ENCODE assay signal across 1 cellular context in the genomic region with DNA sequence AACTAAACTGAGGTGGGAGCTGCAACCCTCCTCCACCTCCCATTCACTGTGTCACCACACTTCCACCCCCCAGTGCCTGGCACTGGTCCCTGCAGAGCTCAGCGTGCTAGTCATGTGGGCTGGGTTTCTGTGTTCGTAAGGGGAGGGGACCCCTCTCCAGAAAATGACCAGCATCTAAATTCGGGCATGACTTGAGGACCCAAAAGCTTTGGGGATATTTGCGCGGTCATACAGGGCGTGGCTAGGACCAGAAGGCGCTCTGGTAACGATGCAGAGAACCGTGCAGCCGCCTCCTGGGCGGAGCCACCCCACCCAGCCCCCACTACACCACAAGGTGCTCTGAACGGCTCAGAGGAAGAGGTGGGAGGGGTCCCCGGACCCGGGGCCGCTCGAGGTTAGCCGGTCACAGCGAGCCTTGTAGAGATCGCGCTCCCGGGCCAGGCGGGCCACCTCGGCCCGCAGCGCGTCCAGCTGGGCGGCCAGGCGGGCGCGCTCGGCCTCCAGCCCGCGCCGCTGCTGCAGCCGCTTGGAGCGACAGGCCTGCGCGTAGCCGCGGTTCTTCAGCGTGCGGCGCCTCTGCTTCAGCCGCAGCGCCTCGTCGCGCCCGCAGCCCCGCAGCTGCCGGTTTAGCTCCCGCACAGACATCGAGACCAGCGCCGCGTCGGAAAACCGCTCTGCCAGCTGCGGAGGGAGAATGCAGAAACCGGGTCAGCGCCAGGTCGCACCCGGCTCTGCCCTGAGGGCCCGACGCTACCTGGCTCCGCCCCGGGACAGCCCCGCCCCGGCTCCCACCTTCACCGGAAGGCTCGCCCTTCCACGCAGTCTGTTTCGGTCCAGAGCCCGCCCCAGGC.
TF ChIP-seq lines count a peak whose summit lies in the region.

No MANE protein-coding gene starts in this region.

TF ChIP-seq in HepG2, 621 proteins besides CTCF, POLR2A, EP300 and RAD21 (continued from another document and continues in another):
- TF ChIP-seq, protein P1, sequence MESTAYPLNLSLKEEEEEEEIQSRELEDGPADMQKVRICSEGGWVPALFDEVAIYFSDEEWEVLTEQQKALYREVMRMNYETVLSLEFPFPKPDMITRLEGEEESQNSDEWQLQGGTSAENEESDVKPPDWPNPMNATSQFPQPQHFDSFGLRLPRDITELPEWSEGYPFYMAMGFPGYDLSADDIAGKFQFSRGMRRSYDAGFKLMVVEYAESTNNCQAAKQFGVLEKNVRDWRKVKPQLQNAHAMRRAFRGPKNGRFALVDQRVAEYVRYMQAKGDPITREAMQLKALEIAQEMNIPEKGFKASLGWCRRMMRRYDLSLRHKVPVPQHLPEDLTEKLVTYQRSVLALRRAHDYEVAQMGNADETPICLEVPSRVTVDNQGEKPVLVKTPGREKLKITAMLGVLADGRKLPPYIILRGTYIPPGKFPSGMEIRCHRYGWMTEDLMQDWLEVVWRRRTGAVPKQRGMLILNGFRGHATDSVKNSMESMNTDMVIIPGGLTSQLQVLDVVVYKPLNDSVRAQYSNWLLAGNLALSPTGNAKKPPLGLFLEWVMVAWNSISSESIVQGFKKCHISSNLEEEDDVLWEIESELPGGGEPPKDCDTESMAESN (CRISPR knock-in tag; conservative IDR thresholded peaks at IDR 0.05): peak; percentile 87
- 0 out of 2 replicates have a peak, but pooled peaks have one; percentile 47 for TF ChIP-seq KLF11 (CRISPR knock-in tag; IDR thresholded peaks at IDR 0.05)
- peak; percentile 47; the same call in 1 of the 2 replicates for TF ChIP-seq KAT7 (CRISPR knock-in tag; IDR thresholded peaks at IDR 0.05; ENCODE audit: borderline replicate concordance)
- TF ChIP-seq GATAD1 (CRISPR knock-in tag; IDR thresholded peaks at IDR 0.05): no peak
- TF ChIP-seq HNRNPK (IDR thresholded peaks at IDR 0.05; ENCODE audit: low read depth, low read length, poor library complexity, severe bottlenecking): peak; percentile 69
- TF ChIP-seq KDM4B (CRISPR knock-in tag; IDR thresholded peaks at IDR 0.05): no peak
- TF ChIP-seq, protein P2, sequence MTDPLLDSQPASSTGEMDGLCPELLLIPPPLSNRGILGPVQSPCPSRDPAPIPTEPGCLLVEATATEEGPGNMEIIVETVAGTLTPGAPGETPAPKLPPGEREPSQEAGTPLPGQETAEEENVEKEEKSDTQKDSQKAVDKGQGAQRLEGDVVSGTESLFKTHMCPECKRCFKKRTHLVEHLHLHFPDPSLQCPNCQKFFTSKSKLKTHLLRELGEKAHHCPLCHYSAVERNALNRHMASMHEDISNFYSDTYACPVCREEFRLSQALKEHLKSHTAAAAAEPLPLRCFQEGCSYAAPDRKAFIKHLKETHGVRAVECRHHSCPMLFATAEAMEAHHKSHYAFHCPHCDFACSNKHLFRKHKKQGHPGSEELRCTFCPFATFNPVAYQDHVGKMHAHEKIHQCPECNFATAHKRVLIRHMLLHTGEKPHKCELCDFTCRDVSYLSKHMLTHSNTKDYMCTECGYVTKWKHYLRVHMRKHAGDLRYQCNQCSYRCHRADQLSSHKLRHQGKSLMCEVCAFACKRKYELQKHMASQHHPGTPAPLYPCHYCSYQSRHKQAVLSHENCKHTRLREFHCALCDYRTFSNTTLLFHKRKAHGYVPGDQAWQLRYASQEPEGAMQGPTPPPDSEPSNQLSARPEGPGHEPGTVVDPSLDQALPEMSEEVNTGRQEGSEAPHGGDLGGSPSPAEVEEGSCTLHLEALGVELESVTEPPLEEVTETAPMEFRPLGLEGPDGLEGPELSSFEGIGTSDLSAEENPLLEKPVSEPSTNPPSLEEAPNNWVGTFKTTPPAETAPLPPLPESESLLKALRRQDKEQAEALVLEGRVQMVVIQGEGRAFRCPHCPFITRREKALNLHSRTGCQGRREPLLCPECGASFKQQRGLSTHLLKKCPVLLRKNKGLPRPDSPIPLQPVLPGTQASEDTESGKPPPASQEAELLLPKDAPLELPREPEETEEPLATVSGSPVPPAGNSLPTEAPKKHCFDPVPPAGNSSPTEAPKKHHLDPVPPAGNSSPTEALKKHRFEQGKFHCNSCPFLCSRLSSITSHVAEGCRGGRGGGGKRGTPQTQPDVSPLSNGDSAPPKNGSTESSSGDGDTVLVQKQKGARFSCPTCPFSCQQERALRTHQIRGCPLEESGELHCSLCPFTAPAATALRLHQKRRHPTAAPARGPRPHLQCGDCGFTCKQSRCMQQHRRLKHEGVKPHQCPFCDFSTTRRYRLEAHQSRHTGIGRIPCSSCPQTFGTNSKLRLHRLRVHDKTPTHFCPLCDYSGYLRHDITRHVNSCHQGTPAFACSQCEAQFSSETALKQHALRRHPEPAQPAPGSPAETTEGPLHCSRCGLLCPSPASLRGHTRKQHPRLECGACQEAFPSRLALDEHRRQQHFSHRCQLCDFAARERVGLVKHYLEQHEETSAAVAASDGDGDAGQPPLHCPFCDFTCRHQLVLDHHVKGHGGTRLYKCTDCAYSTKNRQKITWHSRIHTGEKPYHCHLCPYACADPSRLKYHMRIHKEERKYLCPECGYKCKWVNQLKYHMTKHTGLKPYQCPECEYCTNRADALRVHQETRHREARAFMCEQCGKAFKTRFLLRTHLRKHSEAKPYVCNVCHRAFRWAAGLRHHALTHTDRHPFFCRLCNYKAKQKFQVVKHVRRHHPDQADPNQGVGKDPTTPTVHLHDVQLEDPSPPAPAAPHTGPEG (CRISPR knock-in tag; IDR thresholded peaks at IDR 0.05): 0 out of 2 replicates have a peak, but pooled peaks have one; percentile 68
- TF ChIP-seq ZNF224 (CRISPR knock-in tag; IDR thresholded peaks at IDR 0.05): peak; percentile 80; the same call in 1 of the 2 replicates
- TF ChIP-seq, protein P3, sequence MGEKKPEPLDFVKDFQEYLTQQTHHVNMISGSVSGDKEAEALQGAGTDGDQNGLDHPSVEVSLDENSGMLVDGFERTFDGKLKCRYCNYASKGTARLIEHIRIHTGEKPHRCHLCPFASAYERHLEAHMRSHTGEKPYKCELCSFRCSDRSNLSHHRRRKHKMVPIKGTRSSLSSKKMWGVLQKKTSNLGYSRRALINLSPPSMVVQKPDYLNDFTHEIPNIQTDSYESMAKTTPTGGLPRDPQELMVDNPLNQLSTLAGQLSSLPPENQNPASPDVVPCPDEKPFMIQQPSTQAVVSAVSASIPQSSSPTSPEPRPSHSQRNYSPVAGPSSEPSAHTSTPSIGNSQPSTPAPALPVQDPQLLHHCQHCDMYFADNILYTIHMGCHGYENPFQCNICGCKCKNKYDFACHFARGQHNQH (CRISPR knock-in tag; IDR thresholded peaks at IDR 0.05): peak; percentile 55; the same call in 1 of the 2 replicates
- TF ChIP-seq, protein P4, sequence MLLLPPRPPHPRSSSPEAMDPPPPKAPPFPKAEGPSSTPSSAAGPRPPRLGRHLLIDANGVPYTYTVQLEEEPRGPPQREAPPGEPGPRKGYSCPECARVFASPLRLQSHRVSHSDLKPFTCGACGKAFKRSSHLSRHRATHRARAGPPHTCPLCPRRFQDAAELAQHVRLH (CRISPR knock-in tag; IDR thresholded peaks at IDR 0.05; ENCODE audit: borderline replicate concordance, low read depth): no peak; the same call in 1 of the 2 replicates
- TF ChIP-seq ZNF292 (CRISPR knock-in tag; IDR thresholded peaks at IDR 0.05; ENCODE audit: borderline replicate concordance, low read depth): peak; percentile 48; the same call in 1 of the 2 replicates
- TF ChIP-seq, protein P5, sequence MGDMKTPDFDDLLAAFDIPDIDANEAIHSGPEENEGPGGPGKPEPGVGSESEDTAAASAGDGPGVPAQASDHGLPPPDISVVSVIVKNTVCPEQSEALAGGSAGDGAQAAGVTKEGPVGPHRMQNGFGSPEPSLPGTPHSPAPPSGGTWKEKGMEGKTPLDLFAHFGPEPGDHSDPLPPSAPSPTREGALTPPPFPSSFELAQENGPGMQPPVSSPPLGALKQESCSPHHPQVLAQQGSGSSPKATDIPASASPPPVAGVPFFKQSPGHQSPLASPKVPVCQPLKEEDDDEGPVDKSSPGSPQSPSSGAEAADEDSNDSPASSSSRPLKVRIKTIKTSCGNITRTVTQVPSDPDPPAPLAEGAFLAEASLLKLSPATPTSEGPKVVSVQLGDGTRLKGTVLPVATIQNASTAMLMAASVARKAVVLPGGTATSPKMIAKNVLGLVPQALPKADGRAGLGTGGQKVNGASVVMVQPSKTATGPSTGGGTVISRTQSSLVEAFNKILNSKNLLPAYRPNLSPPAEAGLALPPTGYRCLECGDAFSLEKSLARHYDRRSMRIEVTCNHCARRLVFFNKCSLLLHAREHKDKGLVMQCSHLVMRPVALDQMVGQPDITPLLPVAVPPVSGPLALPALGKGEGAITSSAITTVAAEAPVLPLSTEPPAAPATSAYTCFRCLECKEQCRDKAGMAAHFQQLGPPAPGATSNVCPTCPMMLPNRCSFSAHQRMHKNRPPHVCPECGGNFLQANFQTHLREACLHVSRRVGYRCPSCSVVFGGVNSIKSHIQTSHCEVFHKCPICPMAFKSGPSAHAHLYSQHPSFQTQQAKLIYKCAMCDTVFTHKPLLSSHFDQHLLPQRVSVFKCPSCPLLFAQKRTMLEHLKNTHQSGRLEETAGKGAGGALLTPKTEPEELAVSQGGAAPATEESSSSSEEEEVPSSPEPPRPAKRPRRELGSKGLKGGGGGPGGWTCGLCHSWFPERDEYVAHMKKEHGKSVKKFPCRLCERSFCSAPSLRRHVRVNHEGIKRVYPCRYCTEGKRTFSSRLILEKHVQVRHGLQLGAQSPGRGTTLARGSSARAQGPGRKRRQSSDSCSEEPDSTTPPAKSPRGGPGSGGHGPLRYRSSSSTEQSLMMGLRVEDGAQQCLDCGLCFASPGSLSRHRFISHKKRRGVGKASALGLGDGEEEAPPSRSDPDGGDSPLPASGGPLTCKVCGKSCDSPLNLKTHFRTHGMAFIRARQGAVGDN (CRISPR knock-in tag; IDR thresholded peaks at IDR 0.05): peak; percentile 94
- 0 out of 2 replicates have a peak, but pooled peaks have one; percentile 18 for TF ChIP-seq ZNF572 (CRISPR knock-in tag; IDR thresholded peaks at IDR 0.05)
- TF ChIP-seq, protein P6, sequence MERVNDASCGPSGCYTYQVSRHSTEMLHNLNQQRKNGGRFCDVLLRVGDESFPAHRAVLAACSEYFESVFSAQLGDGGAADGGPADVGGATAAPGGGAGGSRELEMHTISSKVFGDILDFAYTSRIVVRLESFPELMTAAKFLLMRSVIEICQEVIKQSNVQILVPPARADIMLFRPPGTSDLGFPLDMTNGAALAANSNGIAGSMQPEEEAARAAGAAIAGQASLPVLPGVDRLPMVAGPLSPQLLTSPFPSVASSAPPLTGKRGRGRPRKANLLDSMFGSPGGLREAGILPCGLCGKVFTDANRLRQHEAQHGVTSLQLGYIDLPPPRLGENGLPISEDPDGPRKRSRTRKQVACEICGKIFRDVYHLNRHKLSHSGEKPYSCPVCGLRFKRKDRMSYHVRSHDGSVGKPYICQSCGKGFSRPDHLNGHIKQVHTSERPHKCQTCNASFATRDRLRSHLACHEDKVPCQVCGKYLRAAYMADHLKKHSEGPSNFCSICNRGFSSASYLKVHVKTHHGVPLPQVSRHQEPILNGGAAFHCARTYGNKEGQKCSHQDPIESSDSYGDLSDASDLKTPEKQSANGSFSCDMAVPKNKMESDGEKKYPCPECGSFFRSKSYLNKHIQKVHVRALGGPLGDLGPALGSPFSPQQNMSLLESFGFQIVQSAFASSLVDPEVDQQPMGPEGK (CRISPR knock-in tag; IDR thresholded peaks at IDR 0.05): peak; percentile 86
- no peak for TF ChIP-seq HMGA1 (CRISPR knock-in tag; conservative IDR thresholded peaks at IDR 0.05)
- TF ChIP-seq ZNF296 (CRISPR knock-in tag; conservative IDR thresholded peaks at IDR 0.05): no peak
- TF ChIP-seq PHF8 (CRISPR knock-in tag; IDR thresholded peaks at IDR 0.05): peak; percentile 93
- TF ChIP-seq SRSF1 (optimal IDR thresholded peaks at IDR 0.05; ENCODE audit: low read depth, low read length): peak; percentile 32
- TF ChIP-seq, protein P7, sequence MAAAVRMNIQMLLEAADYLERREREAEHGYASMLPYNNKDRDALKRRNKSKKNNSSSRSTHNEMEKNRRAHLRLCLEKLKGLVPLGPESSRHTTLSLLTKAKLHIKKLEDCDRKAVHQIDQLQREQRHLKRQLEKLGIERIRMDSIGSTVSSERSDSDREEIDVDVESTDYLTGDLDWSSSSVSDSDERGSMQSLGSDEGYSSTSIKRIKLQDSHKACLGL (CRISPR knock-in tag; IDR thresholded peaks at IDR 0.05): peak; percentile 45; the same call in 1 of the 2 replicates
- TF ChIP-seq ZBTB7B (CRISPR knock-in tag; IDR thresholded peaks at IDR 0.05): peak; percentile 42; the same call in 1 of the 2 replicates
- TF ChIP-seq REL (CRISPR knock-in tag; conservative IDR thresholded peaks at IDR 0.05): no peak
- TF ChIP-seq ERF (CRISPR knock-in tag; IDR thresholded peaks at IDR 0.05): 0 out of 2 replicates have a peak, but pooled peaks have one; percentile 52
- no peak for TF ChIP-seq TCF7L2 (IDR thresholded peaks at IDR 0.05; ENCODE audit: low read depth, low read length)
- peak; percentile 3 for TF ChIP-seq CBX1 (IDR thresholded peaks at IDR 0.05; ENCODE audit: low read depth)
- TF ChIP-seq ZSCAN20 (CRISPR knock-in tag; IDR thresholded peaks at IDR 0.05; ENCODE audit: borderline replicate concordance): peak; percentile 96; the same call in 1 of the 2 replicates
- TF ChIP-seq NFYC (CRISPR knock-in tag; IDR thresholded peaks at IDR 0.05): 0 out of 2 replicates have a peak, but pooled peaks have one; percentile 10
- TF ChIP-seq HMG20B (CRISPR knock-in tag; conservative IDR thresholded peaks at IDR 0.05): peak; percentile 59
- 0 out of 2 replicates have a peak, but pooled peaks have one; percentile 12 for TF ChIP-seq MAZ (IDR thresholded peaks at IDR 0.05; ENCODE audit: borderline replicate concordance, low read depth, low read length)
- TF ChIP-seq MAZ (CRISPR knock-in tag; IDR thresholded peaks at IDR 0.05; ENCODE audit: low read depth): peak; percentile 94
- TF ChIP-seq RORA (CRISPR knock-in tag; IDR thresholded peaks at IDR 0.05): no peak
- TF ChIP-seq ZNF101 (CRISPR knock-in tag; IDR thresholded peaks at IDR 0.05; ENCODE audit: borderline replicate concordance, low read depth): no peak; the same call in 1 of the 2 replicates
- TF ChIP-seq MAFG (CRISPR knock-in tag; IDR thresholded peaks at IDR 0.05): no peak
- TF ChIP-seq ZNF607 (CRISPR knock-in tag; IDR thresholded peaks at IDR 0.05; ENCODE audit: borderline replicate concordance): 0 out of 2 replicates have a peak, but pooled peaks have one; percentile 20
- TF ChIP-seq MAFF (IDR thresholded peaks at IDR 0.05; ENCODE audit: low read depth, low read length): no peak
- peak; percentile 93; the same call in 1 of the 2 replicates for TF ChIP-seq GPN1 (CRISPR knock-in tag; IDR thresholded peaks at IDR 0.05; ENCODE audit: borderline replicate concordance)
- TF ChIP-seq, protein P8, sequence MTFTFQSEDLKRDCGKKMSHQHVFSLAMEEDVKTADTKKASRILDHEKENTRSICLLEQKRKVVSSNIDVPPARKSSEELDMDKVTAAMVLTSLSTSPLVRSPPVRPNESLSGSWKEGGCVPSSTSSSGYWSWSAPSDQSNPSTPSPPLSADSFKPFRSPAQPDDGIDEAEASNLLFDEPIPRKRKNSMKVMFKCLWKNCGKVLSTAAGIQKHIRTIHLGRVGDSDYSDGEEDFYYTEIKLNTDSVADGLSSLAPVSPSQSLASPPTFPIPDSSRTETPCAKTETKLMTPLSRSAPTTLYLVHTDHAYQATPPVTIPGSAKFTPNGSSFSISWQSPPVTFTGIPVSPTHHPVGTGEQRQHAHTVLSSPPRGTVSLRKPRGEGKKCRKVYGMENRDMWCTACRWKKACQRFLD (CRISPR knock-in tag; IDR thresholded peaks at IDR 0.05; ENCODE audit: borderline replicate concordance): 0 out of 2 replicates have a peak, but pooled peaks have one; percentile 74
- peak; percentile 68 for TF ChIP-seq YEATS4 (CRISPR knock-in tag; IDR thresholded peaks at IDR 0.05; ENCODE audit: borderline replicate concordance)
